Comparison of ENCODE assay signal across 1 cellular context in the genomic region with DNA sequence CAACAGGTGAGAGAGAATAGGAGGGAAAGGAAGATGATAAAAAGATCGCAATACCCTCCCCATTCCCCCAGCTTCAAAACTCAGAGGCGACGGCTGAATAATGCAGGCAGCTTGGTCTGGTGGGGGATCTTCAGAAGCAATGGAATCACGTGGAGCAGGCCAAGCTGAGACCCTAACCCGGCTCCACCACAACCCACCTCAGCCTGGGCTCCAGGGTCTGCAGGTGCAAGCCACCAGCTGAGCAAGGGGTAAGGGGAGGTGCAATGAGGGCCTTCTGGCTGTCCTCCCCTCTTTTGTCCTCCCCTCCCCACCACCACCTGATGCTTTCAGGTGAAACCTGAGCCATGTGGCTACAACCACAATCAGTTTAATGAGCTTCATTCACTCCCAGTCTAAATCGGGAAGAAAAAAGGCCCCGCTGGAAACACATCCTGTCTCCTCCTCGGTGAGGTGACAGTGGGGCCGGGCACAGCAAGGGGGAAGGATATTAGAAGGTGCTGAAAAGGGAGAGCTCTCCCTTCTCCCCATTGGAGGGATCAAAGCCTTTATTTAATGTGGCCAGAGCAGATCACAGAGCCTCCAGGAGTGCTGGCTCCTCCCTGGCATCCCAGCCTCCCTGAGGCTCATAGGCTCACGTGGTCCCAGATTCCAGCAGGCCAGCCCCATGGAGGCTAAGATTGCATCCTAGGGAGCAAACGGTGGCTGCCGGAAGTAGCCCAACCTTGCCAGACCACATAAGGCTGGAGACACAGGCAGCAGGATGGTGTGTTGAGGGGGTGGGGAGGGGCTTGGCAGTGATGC.
TF ChIP-seq lines count a peak whose summit lies in the region.

No MANE protein-coding gene starts in this region.

TF ChIP-seq in HCT116, 20 proteins besides CTCF, POLR2A, EP300 and RAD21 (continued from another document):
- TF ChIP-seq SRF (IDR thresholded peaks at IDR 0.05; ENCODE audit: low read depth): peak; percentile 88
- TF ChIP-seq YY1 (IDR thresholded peaks at IDR 0.05; ENCODE audit: extremely low read depth, insufficient replicate concordance, low read depth, low read length): peak; percentile 21
- TF ChIP-seq TCF7L2 (IDR thresholded peaks at IDR 0.05; ENCODE audit: borderline replicate concordance, extremely low read depth, insufficient read depth, insufficient read length): peak; percentile 95
- TF ChIP-seq, protein P1, sequence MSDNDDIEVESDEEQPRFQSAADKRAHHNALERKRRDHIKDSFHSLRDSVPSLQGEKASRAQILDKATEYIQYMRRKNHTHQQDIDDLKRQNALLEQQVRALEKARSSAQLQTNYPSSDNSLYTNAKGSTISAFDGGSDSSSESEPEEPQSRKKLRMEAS (IDR thresholded peaks at IDR 0.05): peak; percentile 84
- peak; percentile 57; the same call in 1 of the 2 replicates for TF ChIP-seq SP1 (IDR thresholded peaks at IDR 0.05; ENCODE audit: low read depth)
- peak; percentile 56 for TF ChIP-seq POLR2AphosphoS5 (IDR thresholded peaks at IDR 0.05; ENCODE audit: low read depth, low read length)
- TF ChIP-seq, protein P2, sequence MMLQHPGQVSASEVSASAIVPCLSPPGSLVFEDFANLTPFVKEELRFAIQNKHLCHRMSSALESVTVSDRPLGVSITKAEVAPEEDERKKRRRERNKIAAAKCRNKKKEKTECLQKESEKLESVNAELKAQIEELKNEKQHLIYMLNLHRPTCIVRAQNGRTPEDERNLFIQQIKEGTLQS (IDR thresholded peaks at IDR 0.05): no peak
- TF ChIP-seq CBX3 (IDR thresholded peaks at IDR 0.05; ENCODE audit: low read depth): peak; percentile 78
